ENCODE assay signal across 9 cellular contexts in genomic region chr1:66984491-66984890, GRCh38. TPM values are rescaled to one million over a fixed set of nuclear protein-coding genes. Genes with fewer than 3 reads are reported as not detected.
DNase-seq lines count a peak whose midpoint lies in the region; ATAC-seq and TF ChIP-seq lines count a peak whose summit lies in the region.
"Had no signal": no experiment of that assay in that cellular context is flagged by ENCODE, and none has a peak within 500 bp of the region (broad histone marks: within the 10 kb centered on the region; RNA-seq: fewer than 3 reads in every experiment).

No MANE protein-coding gene starts in this region.

- peaks cover 32% of the 10 kb centered on the region for H3K36me3 Mint-ChIP-seq in T-helper 1 cell treated with Interleukin-12 subunit alpha and Interleukin-12 subunit beta and Interleukin-4 antibody, amounts not matched to agents 30 μg/mL and 1 μg/mL, for 36 hours (ENCODE audit: low read depth)
- peaks cover 25 to 31% of the 10 kb centered on the region in 2 donors for H3K36me3 Mint-ChIP-seq in stimulated activated naive B cell treated with anti-CD40 and anti-IgM and Interleukin-4, amounts not matched to agents 10 μg/mL and 1 μg/mL and 100 μg/mL, for 72 hours

- H3K27me3 ChIP-seq in lower lobe of right lung (ENCODE audit: low read depth), result no peaks in the 10 kb centered on the region
- H3K27me3 ChIP-seq: SJSA1 had no signal

- DNase-seq in T-helper 1 cell (no peak), superior temporal gyrus (ENCODE audit: extremely low spot score) (no peak), SK-N-DZ (ENCODE audit: low spot score) (no peak), lower lobe of right lung (no peak)
- no peak for DNase-seq in stimulated activated naive B cell treated with anti-CD40 and anti-IgM and Interleukin-4, amounts not matched to agents 10 μg/mL and 1 μg/mL and 100 μg/mL, for 72 hours

- intact Hi-C loops in lower lobe of right lung (cut with DNase I), result no loop called here

- H3K9me3 Mint-ChIP-seq in T-helper 1 cell treated with Interleukin-12 subunit alpha and Interleukin-12 subunit beta and Interleukin-4 antibody, amounts not matched to agents 30 μg/mL and 1 μg/mL, for 36 hours, result no peaks in the 10 kb centered on the region
- no peaks in the 10 kb centered on the region for H3K9me3 Mint-ChIP-seq in stimulated activated naive B cell treated with anti-CD40 and anti-IgM and Interleukin-4, amounts not matched to agents 10 μg/mL and 1 μg/mL and 100 μg/mL, for 72 hours

- H3K4me3 ChIP-seq in lower lobe of right lung, result no peak overlapping the region
- H3K4me3 ChIP-seq: SJSA1 had no signal

- TF ChIP-seq CTCF in lower lobe of right lung (IDR thresholded peaks at IDR 0.05), result no peak

- peak overlapping the region; percentile 38 for H3K27ac Mint-ChIP-seq in T-helper 1 cell treated with Interleukin-12 subunit alpha and Interleukin-12 subunit beta and Interleukin-4 antibody, amounts not matched to agents 30 μg/mL and 1 μg/mL, for 36 hours
- H3K27ac Mint-ChIP-seq in stimulated activated naive B cell treated with anti-CD40 and anti-IgM and Interleukin-4, amounts not matched to agents 10 μg/mL and 1 μg/mL and 100 μg/mL, for 72 hours, result peak overlapping the region; percentile 33

- ATAC-seq in HG02571 (IDR thresholded peaks at IDR 0.05; ENCODE audit: unreplicated experiment) (peak; percentile 78), HG03558 (IDR thresholded peaks at IDR 0.05; ENCODE audit: extremely low read depth, unreplicated experiment) (peak; percentile 94), lower lobe of right lung (no peak)
- ATAC-seq in stimulated activated naive B cell treated with anti-CD40 and anti-IgM and Interleukin-4, amounts not matched to agents 10 μg/mL and 1 μg/mL and 100 μg/mL, for 72 hours (replicated peaks), result peak; percentile 91 to 96

- peaks cover 84% of the 10 kb centered on the region for H3K36me3 ChIP-seq in lower lobe of right lung

- no peaks in the 10 kb centered on the region for H3K27me3 Mint-ChIP-seq in T-helper 1 cell treated with Interleukin-12 subunit alpha and Interleukin-12 subunit beta and Interleukin-4 antibody, amounts not matched to agents 30 μg/mL and 1 μg/mL, for 36 hours (ENCODE audit: low read depth)
- no peaks in the 10 kb centered on the region for H3K27me3 Mint-ChIP-seq in stimulated activated naive B cell treated with anti-CD40 and anti-IgM and Interleukin-4, amounts not matched to agents 10 μg/mL and 1 μg/mL and 100 μg/mL, for 72 hours

- peaks cover 22% of the 10 kb centered on the region for H3K4me1 ChIP-seq in lower lobe of right lung

- H3K9me3 ChIP-seq in lower lobe of right lung, result no peaks in the 10 kb centered on the region
- H3K9me3 ChIP-seq: SJSA1 had no signal

- no peak overlapping the region for H3K27ac ChIP-seq in lower lobe of right lung
- H3K27ac ChIP-seq: SJSA1 had no signal

- H3K4me3 Mint-ChIP-seq in T-helper 1 cell treated with Interleukin-12 subunit alpha and Interleukin-12 subunit beta and Interleukin-4 antibody, amounts not matched to agents 30 μg/mL and 1 μg/mL, for 36 hours, result no peak overlapping the region
- H3K4me3 Mint-ChIP-seq in stimulated activated naive B cell treated with anti-CD40 and anti-IgM and Interleukin-4, amounts not matched to agents 10 μg/mL and 1 μg/mL and 100 μg/mL, for 72 hours, result peak overlapping the region in 1 of 2 donors; percentile 7

- peaks cover 22% of the 10 kb centered on the region for H3K4me1 Mint-ChIP-seq in T-helper 1 cell treated with Interleukin-12 subunit alpha and Interleukin-12 subunit beta and Interleukin-4 antibody, amounts not matched to agents 30 μg/mL and 1 μg/mL, for 36 hours (ENCODE audit: low read depth)
- peaks cover 9 to 26% of the 10 kb centered on the region in 2 donors for H3K4me1 Mint-ChIP-seq in stimulated activated naive B cell treated with anti-CD40 and anti-IgM and Interleukin-4, amounts not matched to agents 10 μg/mL and 1 μg/mL and 100 μg/mL, for 72 hours

RNA-seq across cellular contexts. Expression of gene MIER1, which starts 59.7 kb away (rescaled TPM):
- 10.8 and 10.9 TPM in 2 replicates for polyA plus RNA-seq in SK-N-DZ (2014; cell fraction: cytosol; rRNA removed)
- 12.2 and 13.8 TPM in 2 replicates for polyA plus RNA-seq in SK-N-DZ (2014; cell fraction: nucleus; rRNA removed)
- 44.0 TPM for total RNA-seq in lower lobe of right lung

RNA-seq across cellular contexts. Expression of gene DNAI4, which starts 59.8 kb away (rescaled TPM):
- polyA plus RNA-seq in SK-N-DZ (2014; cell fraction: cytosol; rRNA removed), result 0.89 and 2.5 TPM in 2 replicates
- 1.5 and 3.6 TPM in 2 replicates for polyA plus RNA-seq in SK-N-DZ (2014; cell fraction: nucleus; rRNA removed)
- total RNA-seq in lower lobe of right lung, result 19.9 TPM

Comparison
In these comparisons a context has a peak if more than half of its experiments do, and no peak if none do; other contexts are left out.
1. ATAC-seq: peak in HG02571 (single experiment), HG03558 (single experiment) and stimulated activated naive B cell treated with anti-CD40 and anti-IgM and Interleukin-4, amounts not matched to agents 10 μg/mL and 1 μg/mL and 100 μg/mL, for 72 hours (2 of 2); none in lower lobe of right lung (0 of 2).